Comparison of ENCODE assay signal across 10 cellular contexts in genomic region chr3:39216176-39216790, GRCh38. TPM values are rescaled to one million over a fixed set of nuclear protein-coding genes. Genes with fewer than 3 reads are reported as not detected.
DNase-seq lines count a peak whose midpoint lies in the region; ATAC-seq and TF ChIP-seq lines count a peak whose summit lies in the region.
"Had no signal": no experiment of that assay in that cellular context is flagged by ENCODE, and none has a peak within 500 bp of the region (broad histone marks: within the 10 kb centered on the region; RNA-seq: fewer than 3 reads in every experiment).

No MANE protein-coding gene starts in this region.

- H3K27ac ChIP-seq in spleen = peak overlapping the region in 4 of 8 donors; percentile 5 to 44 (median 16)
- H3K27ac ChIP-seq: upper lobe of left lung had no signal

- no peaks in the 10 kb centered on the region for H3K27me3 ChIP-seq in spleen (replicated peaks in 1 of 7)
- H3K27me3 ChIP-seq: upper lobe of left lung had no signal

- no peaks in the 10 kb centered on the region for H3K36me3 ChIP-seq in spleen
- H3K36me3 ChIP-seq: upper lobe of left lung had no signal

- WGBS in spleen, 5 donors = 55 to 60% (median 55%) methylated on average over 2 of the region's 2 CpGs

- H3K4me3 ChIP-seq in spleen = no peak overlapping the region
- H3K4me3 ChIP-seq: upper lobe of left lung had no signal

- ATAC-seq in GM19351 (IDR thresholded peaks at IDR 0.05; ENCODE audit: unreplicated experiment) = peak; percentile 97
- peak; percentile 97 for ATAC-seq in HG03135 (IDR thresholded peaks at IDR 0.05; ENCODE audit: unreplicated experiment)

- TF ChIP-seq CTCF in spleen (IDR thresholded peaks at IDR 0.05 in 8 of 11, conservative IDR thresholded peaks at IDR 0.05 in 3 of 11) = no peak

- DNase-seq in DMS79 treated with DMSO at 0.1 percent for 48 hours (lab: John Stamatoyannopoulos, UW) = peak; percentile 61
- peak; percentile 75 for DNase-seq in SKM-1 (lab: John Stamatoyannopoulos, UW; ENCODE audit: unreplicated experiment)
- no peak for DNase-seq in ureter (ENCODE audit: low spot score)
- no peak for DNase-seq in spleen
- no peak for DNase-seq in GM03348 (ENCODE audit: low spot score)
- DNase-seq in T1000 (lab: John Stamatoyannopoulos, UW) = no peak
- DNase-seq: upper lobe of left lung had no signal

- no peak for TF ChIP-seq POLR2A in spleen (IDR thresholded peaks at IDR 0.05)

- H3K9me3 ChIP-seq in spleen = no peaks in the 10 kb centered on the region
- H3K9me3 ChIP-seq: upper lobe of left lung had no signal

- peaks cover 0 to 30% (median 18%) of the 10 kb centered on the region in 6 donors for H3K4me1 ChIP-seq in spleen
- H3K4me1 ChIP-seq: upper lobe of left lung had no signal

- intact Hi-C loops in spleen (cut with DNase I; ENCODE audit: low total_unique reads) = no loop called here

RNA-seq across cellular contexts. Expression of gene XIRP1, which starts 23.9 kb away (rescaled TPM):
- total RNA-seq in ureter = 0.13 TPM
- total RNA-seq in spleen = under 1 TPM in 4 of 7 donors, not detected in 3; 0.09 to 0.70 (median 0.39) TPM
- under 1 TPM; 0.06 to 0.30 (median 0.12) TPM for polyA plus RNA-seq in spleen
- polyA plus RNA-seq: neural cell had no signal

Comparison
In these comparisons a context has a peak if more than half of its experiments do, and no peak if none do; other contexts are left out.
1. DNase-seq: peak in DMS79 treated with DMSO at 0.1 percent for 48 hours (single experiment) and SKM-1 (single experiment); none in ureter (single experiment), spleen (single experiment), GM03348 (single experiment) and T1000 (single experiment).